10 cellular contexts compared by ENCODE assay signal in the genomic region with DNA sequence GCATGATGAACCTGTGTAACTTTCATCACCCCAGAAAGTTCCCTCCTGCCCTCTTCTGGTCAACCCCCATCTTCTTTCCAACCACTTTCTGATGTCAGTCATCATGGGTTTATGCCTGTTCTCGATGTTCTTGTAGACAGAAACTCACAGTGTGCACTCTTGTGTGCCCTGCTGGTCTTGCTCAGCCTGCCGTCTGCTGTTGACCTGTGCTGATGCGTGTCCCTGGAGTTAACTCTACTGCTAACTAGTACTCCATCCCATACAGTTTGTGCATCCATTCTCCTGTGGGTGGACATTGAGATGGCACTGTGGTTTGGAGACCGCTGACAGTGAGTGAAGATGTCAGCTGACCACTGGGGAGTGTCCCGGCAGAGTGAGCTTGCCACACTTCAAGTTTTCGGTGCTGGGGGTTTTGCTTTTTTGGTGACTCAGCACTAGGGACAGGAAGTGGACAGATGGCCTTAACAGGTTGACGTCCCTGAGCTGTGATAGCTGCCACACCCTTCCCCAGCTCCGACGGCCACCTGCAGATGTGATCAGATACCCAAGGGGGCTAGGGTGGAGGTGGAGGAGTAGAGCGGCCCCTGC. TPM values are rescaled to one million over a fixed set of nuclear protein-coding genes. Genes with fewer than 3 reads are reported as not detected.
DNase-seq lines count a peak whose midpoint lies in the region; ATAC-seq and TF ChIP-seq lines count a peak whose summit lies in the region.
"Had no signal": no experiment of that assay in that cellular context is flagged by ENCODE, and none has a peak within 500 bp of the region (broad histone marks: within the 10 kb centered on the region; RNA-seq: fewer than 3 reads in every experiment).

No MANE protein-coding gene starts in this region.

- H3K27me3 ChIP-seq in lower lobe of right lung (ENCODE audit: low read depth) = peaks cover 4% of the 10 kb centered on the region
- no peaks in the 10 kb centered on the region for H3K27me3 ChIP-seq in tibial nerve
- H3K27me3 ChIP-seq in transverse colon = no peaks in the 10 kb centered on the region

- TF ChIP-seq CTCF in lower lobe of right lung (IDR thresholded peaks at IDR 0.05) (no peak), tibial nerve (IDR thresholded peaks at IDR 0.05) (no peak), transverse colon (IDR thresholded peaks at IDR 0.05) (no peak)

- no peaks in the 10 kb centered on the region for H3K9me3 ChIP-seq in lower lobe of right lung
- H3K9me3 ChIP-seq in tibial nerve = no peaks in the 10 kb centered on the region
- H3K9me3 ChIP-seq in transverse colon = no peaks in the 10 kb centered on the region

- intact Hi-C loops in lower lobe of right lung (cut with DNase I) = no loop called here
- intact Hi-C loops in transverse colon (cut with DNase I; ENCODE audit: low total_unique reads) = no loop called here

- H3K4me1 ChIP-seq in lower lobe of right lung (peaks cover 12% of the 10 kb centered on the region), tibial nerve (peaks cover 0 to 51% (median 8%) of the 10 kb centered on the region in 4 donors), transverse colon (peaks cover 8 to 28% (median 18%) of the 10 kb centered on the region in 4 donors)

- H3K4me3 ChIP-seq in lower lobe of right lung = no peak overlapping the region
- H3K4me3 ChIP-seq in tibial nerve = no peak overlapping the region
- H3K4me3 ChIP-seq in transverse colon = no peak overlapping the region

- TF ChIP-seq EP300 in tibial nerve (IDR thresholded peaks at IDR 0.05) (no peak), transverse colon (IDR thresholded peaks at IDR 0.05; ENCODE audit: low read depth) (no peak)

- in situ Hi-C loops in transverse colon (cut with MboI; ENCODE audit: low pct_ligation_motif_present in 1 of 4, low pct_unique_long_range_greater_than_20kb in 1 of 4, low sequenced_read_pairs in 3 of 4) = no loop called here

- ATAC-seq in GM18858 (IDR thresholded peaks at IDR 0.05; ENCODE audit: unreplicated experiment) = peak; percentile 62
- ATAC-seq in GM21576 (IDR thresholded peaks at IDR 0.05; ENCODE audit: unreplicated experiment) = peak; percentile 72
- peak; percentile 62 for ATAC-seq in HG03354 (IDR thresholded peaks at IDR 0.05; ENCODE audit: poor library complexity, severe bottlenecking, unreplicated experiment)
- peak; percentile 32 to 57 for ATAC-seq in lower lobe of right lung

- H3K36me3 ChIP-seq in lower lobe of right lung (no peaks in the 10 kb centered on the region), tibial nerve (no peaks in the 10 kb centered on the region), transverse colon (no peaks in the 10 kb centered on the region)

- TF ChIP-seq POLR2A in tibial nerve (IDR thresholded peaks at IDR 0.05) = no peak
- TF ChIP-seq POLR2A in transverse colon (IDR thresholded peaks at IDR 0.05) = no peak

- WGBS in tibial nerve, 2 donors = 84 to 88% methylated on average over 10 of the region's 10 CpGs
- WGBS in transverse colon (ENCODE audit: low coverage in 1 of 2), 2 donors = 79% methylated on average over 10 of the region's 10 CpGs; no CpG with 5 or more reads in 1 of the 2 donors

- H3K27ac ChIP-seq in lower lobe of right lung = no peak overlapping the region
- no peak overlapping the region for H3K27ac ChIP-seq in tibial nerve
- H3K27ac ChIP-seq in transverse colon = no peak overlapping the region

- DNase-seq in lower lobe of right lung (no peak), DMS79 (lab: John Stamatoyannopoulos, UW) (no peak), tibial nerve (ENCODE audit: low spot score in 2 of 2) (no peak), kidney tubule cell (ENCODE audit: low spot score) (no peak), transverse colon (no peak)
- DNase-seq: NCI-H446, nucleus accumbens had no signal

RNA-seq across cellular contexts. Expression of a gene that starts 14.8 kb away (rescaled TPM):
- total RNA-seq in lower lobe of right lung (12.9 TPM), tibial nerve (10 to 100 TPM; 39.6 to 52.0 (median 40.4) TPM), transverse colon (10 to 100 TPM in 1 of 4 donors, 1 to 10 TPM in 3; 3.3 to 16.5 (median 5.8) TPM)
